17 cellular contexts compared by ENCODE assay signal in genomic region chr15:47787875-47788274, GRCh38.
DNase-seq lines count a peak whose midpoint lies in the region; ATAC-seq and TF ChIP-seq lines count a peak whose summit lies in the region.
"Had no signal": no experiment of that assay in that cellular context is flagged by ENCODE, and none has a peak within 500 bp of the region (broad histone marks: within the 10 kb centered on the region; RNA-seq: fewer than 3 reads in every experiment).

No MANE protein-coding gene starts in this region.

- intact Hi-C loops in left ventricle myocardium superior (cut with micrococcal nuclease), result no loop called here
- intact Hi-C loops in Right ventricle myocardium inferior (cut with DNase I), result no loop called here

- no peak for TF ChIP-seq CTCF in omental fat pad (IDR thresholded peaks at IDR 0.05)

- DNase-seq in left ventricle myocardium superior, result no peak
- DNase-seq in Right ventricle myocardium inferior (ENCODE audit: missing footprints), result no peak
- DNase-seq in amniotic epithelial cell (ENCODE audit: low read depth), result peak; percentile 38
- DNase-seq in left kidney (ENCODE audit: low read depth, low spot score), result peak; percentile 20
- no peak for DNase-seq in hippocampal formation (lab: John Stamatoyannopoulos, UW)
- no peak for DNase-seq in omental fat pad (ENCODE audit: low spot score)
- DNase-seq in Kasumi-1 (lab: John Stamatoyannopoulos, UW), result no peak
- DNase-seq: CD4-positive, alpha-beta T cell; DMS53; NCI-H1092; NCI-H1417 treated with DMSO at 0.1 percent for 48 hours; NCI-H1694 treated with DMSO at 0.1 percent for 48 hours; NCI-H2081 treated with DMSO at 0.1 percent for 48 hours; NCI-H446; NCI-H526; Peyer's patch had no signal

- ATAC-seq in left ventricle myocardium superior (peak; percentile 66), Right ventricle myocardium inferior (no peak), omental fat pad (ENCODE audit: low FRiP score) (no peak)
- ATAC-seq: SK-N-SH treated with all-trans-retinoic acid at 6 μM for 48 hours had no signal

Comparison
In these comparisons a context has a peak if more than half of its experiments do, and no peak if none do; other contexts are left out.
1. DNase-seq: peak in amniotic epithelial cell (single experiment) and left kidney (single experiment); none in left ventricle myocardium superior (single experiment), Right ventricle myocardium inferior (single experiment), hippocampal formation (0 of 2), omental fat pad (single experiment) and Kasumi-1 (0 of 2).